ENCODE assay signal across 16 cellular contexts in genomic region chr15:67547064-67547463, GRCh38. TPM values are rescaled to one million over a fixed set of nuclear protein-coding genes. Genes with fewer than 3 reads are reported as not detected.
DNase-seq lines count a peak whose midpoint lies in the region; ATAC-seq and TF ChIP-seq lines count a peak whose summit lies in the region.
"Had no signal": no experiment of that assay in that cellular context is flagged by ENCODE, and none has a peak within 500 bp of the region (broad histone marks: within the 10 kb centered on the region; RNA-seq: fewer than 3 reads in every experiment).

No MANE protein-coding gene starts in this region.

- no peak for TF ChIP-seq POLR2A in sigmoid colon (IDR thresholded peaks at IDR 0.05)
- TF ChIP-seq POLR2A in upper lobe of left lung (IDR thresholded peaks at IDR 0.05) = no peak

- peaks cover 8% of the 10 kb centered on the region for H3K27me3 Mint-ChIP-seq in brain
- H3K27me3 Mint-ChIP-seq: CD4-positive, alpha-beta memory T cell had no signal

- peak overlapping the region in 2 of 5 experiments; percentile 20 to 73 for H3K4me3 Mint-ChIP-seq in brain
- H3K4me3 Mint-ChIP-seq: CD4-positive, alpha-beta memory T cell; H9; HFFc6 had no signal

- peak overlapping the region in 4 of 5 experiments; percentile 11 to 81 (median 44) for H3K27ac Mint-ChIP-seq in brain

- peak overlapping the region in 3 of 4 donors; percentile 41 to 73 (median 67) for H3K27ac ChIP-seq in sigmoid colon
- no peak overlapping the region for H3K27ac ChIP-seq in upper lobe of left lung
- H3K27ac ChIP-seq: C4-2B had no signal

- H3K4me3 ChIP-seq in LNCaP clone FGC (ENCODE audit: low read depth, low read length) (no peak overlapping the region), sigmoid colon (no peak overlapping the region), foreskin fibroblast (ENCODE audit: low read depth in 1 of 2, low read length in 2 of 2) (no peak overlapping the region), upper lobe of left lung (no peak overlapping the region)
- H3K4me3 ChIP-seq: GM12878 had no signal

- ATAC-seq in upper lobe of left lung (ENCODE audit: low FRiP score in 2 of 2) = no peak
- ATAC-seq: GM12878, HepG2 had no signal

- H3K9me3 ChIP-seq in sigmoid colon (no peaks in the 10 kb centered on the region), upper lobe of left lung (no peaks in the 10 kb centered on the region)
- H3K9me3 ChIP-seq: BE2C had no signal

- TF ChIP-seq EP300 in sigmoid colon (IDR thresholded peaks at IDR 0.05) (no peak), upper lobe of left lung (IDR thresholded peaks at IDR 0.05) (no peak)

- intact Hi-C loops in sigmoid colon (cut with DNase I) = loop anchor here (10.0 kb wide), 1 partner anchor 658 kb away; the partner anchor contains the start of gene CALML4

- TF ChIP-seq CTCF in LNCaP clone FGC (IDR thresholded peaks at IDR 0.05; ENCODE audit: control insufficient read depth, extremely low read depth, insufficient read depth) (no peak), brain (conservative IDR thresholded peaks at IDR 0.05) (no peak), sigmoid colon (IDR thresholded peaks at IDR 0.05) (no peak), foreskin fibroblast (IDR thresholded peaks at IDR 0.05; ENCODE audit: low read depth, low read length) (no peak), upper lobe of left lung (IDR thresholded peaks at IDR 0.05) (no peak)

- H3K36me3 Mint-ChIP-seq in brain = peaks cover 24% of the 10 kb centered on the region

- WGBS in sigmoid colon, 2 donors = 30 to 73% methylated on average over 2 of the region's 2 CpGs
- 89 to 94% methylated on average over 2 of the region's 2 CpGs for WGBS in upper lobe of left lung, 2 donors

- H3K27me3 ChIP-seq in sigmoid colon = no peaks in the 10 kb centered on the region
- H3K27me3 ChIP-seq in upper lobe of left lung = no peaks in the 10 kb centered on the region
- H3K27me3 ChIP-seq: BE2C had no signal

- no peaks in the 10 kb centered on the region for H3K9me3 Mint-ChIP-seq in brain
- H3K9me3 Mint-ChIP-seq: CD4-positive, alpha-beta memory T cell; H9; HFFc6 had no signal

- peaks cover 0 to 41% (median 6%) of the 10 kb centered on the region in 4 donors for H3K36me3 ChIP-seq in sigmoid colon
- peaks cover 0 to 21% (median 0%) of the 10 kb centered on the region in 4 donors for H3K36me3 ChIP-seq in upper lobe of left lung

- DNase-seq in LNCaP clone FGC (ENCODE audit: low read depth) (peak; percentile 45), sigmoid colon (no peak), NCI-H1436 (lab: John Stamatoyannopoulos, UW) (no peak), foreskin fibroblast (no peak), NCI-H146 (lab: John Stamatoyannopoulos, UW) (no peak), upper lobe of left lung (no peak)
- DNase-seq: BE2C; CD4-positive, alpha-beta memory T cell; DMS79; GOT3; H9; HFFc6 had no signal

- H3K4me1 ChIP-seq in sigmoid colon (peaks cover 0 to 51% (median 33%) of the 10 kb centered on the region in 4 donors), upper lobe of left lung (peaks cover 12 to 38% (median 32%) of the 10 kb centered on the region in 4 donors)
- H3K4me1 ChIP-seq: BE2C had no signal

- H3K4me1 Mint-ChIP-seq in brain = peaks cover 78% of the 10 kb centered on the region

RNA-seq across cellular contexts. Expression of gene MAP2K5, which starts 4.6 kb away (rescaled TPM):
- polyA plus RNA-seq in brain (ENCODE audit: insufficient read depth, low read depth, low replicate concordance) (18.3 TPM), sigmoid colon (10 to 100 TPM; 11.3 to 16.2 (median 13.2) TPM)
- total RNA-seq in sigmoid colon (10 to 100 TPM; 13.2 to 19.4 (median 15.7) TPM), upper lobe of left lung (10 to 100 TPM in 5 of 6 donors, 1 to 10 TPM in 1; 7.8 to 25.6 (median 16.0) TPM)

RNA-seq across cellular contexts. Expression of gene C15orf61, which starts 26.1 kb away (rescaled TPM):
- polyA plus RNA-seq in brain (ENCODE audit: insufficient read depth, low read depth, low replicate concordance) (3.4 TPM), sigmoid colon (1 to 10 TPM; 1.8 to 4.9 (median 2.2) TPM)
- total RNA-seq in sigmoid colon (1 to 10 TPM; 2.8 to 8.6 (median 5.7) TPM), upper lobe of left lung (10 to 100 TPM in 1 of 6 donors, 1 to 10 TPM in 5; 2.7 to 10.8 (median 6.7) TPM)

Comparison
In these comparisons a context has a peak if more than half of its experiments do, and no peak if none do; other contexts are left out.
1. H3K27ac ChIP-seq: peak in sigmoid colon (3 of 4); none in upper lobe of left lung (0 of 4).